Comparison of ENCODE assay signal across 1 cellular context in genomic region chr11:77473801-77474508, GRCh38.
TF ChIP-seq lines count a peak whose summit lies in the region.

PAK1 (minus strand) TSS chr11:77474094; CDS start chr11:77392520, 81,574 bp downstream.

TF ChIP-seq in WTC11, 78 proteins besides CTCF, POLR2A, EP300 and RAD21 (continued from another document):
- TF ChIP-seq, protein P1, sequence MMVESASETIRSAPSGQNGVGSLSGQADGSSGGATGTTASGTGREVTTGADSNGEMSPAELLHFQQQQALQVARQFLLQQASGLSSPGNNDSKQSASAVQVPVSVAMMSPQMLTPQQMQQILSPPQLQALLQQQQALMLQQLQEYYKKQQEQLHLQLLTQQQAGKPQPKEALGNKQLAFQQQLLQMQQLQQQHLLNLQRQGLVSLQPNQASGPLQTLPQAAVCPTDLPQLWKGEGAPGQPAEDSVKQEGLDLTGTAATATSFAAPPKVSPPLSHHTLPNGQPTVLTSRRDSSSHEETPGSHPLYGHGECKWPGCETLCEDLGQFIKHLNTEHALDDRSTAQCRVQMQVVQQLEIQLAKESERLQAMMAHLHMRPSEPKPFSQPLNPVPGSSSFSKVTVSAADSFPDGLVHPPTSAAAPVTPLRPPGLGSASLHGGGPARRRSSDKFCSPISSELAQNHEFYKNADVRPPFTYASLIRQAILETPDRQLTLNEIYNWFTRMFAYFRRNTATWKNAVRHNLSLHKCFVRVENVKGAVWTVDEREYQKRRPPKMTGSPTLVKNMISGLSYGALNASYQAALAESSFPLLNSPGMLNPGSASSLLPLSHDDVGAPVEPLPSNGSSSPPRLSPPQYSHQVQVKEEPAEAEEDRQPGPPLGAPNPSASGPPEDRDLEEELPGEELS (CRISPR knock-in tag; IDR thresholded peaks at IDR 0.05), result peak; percentile 32; the same call in 1 of the 2 replicates
- 0 out of 2 replicates have a peak, but pooled peaks have one; percentile 9 for TF ChIP-seq GABPB1 (CRISPR knock-in tag; IDR thresholded peaks at IDR 0.05)
- no peak for TF ChIP-seq ATF6 (CRISPR knock-in tag; IDR thresholded peaks at IDR 0.05)
- TF ChIP-seq, protein P2, sequence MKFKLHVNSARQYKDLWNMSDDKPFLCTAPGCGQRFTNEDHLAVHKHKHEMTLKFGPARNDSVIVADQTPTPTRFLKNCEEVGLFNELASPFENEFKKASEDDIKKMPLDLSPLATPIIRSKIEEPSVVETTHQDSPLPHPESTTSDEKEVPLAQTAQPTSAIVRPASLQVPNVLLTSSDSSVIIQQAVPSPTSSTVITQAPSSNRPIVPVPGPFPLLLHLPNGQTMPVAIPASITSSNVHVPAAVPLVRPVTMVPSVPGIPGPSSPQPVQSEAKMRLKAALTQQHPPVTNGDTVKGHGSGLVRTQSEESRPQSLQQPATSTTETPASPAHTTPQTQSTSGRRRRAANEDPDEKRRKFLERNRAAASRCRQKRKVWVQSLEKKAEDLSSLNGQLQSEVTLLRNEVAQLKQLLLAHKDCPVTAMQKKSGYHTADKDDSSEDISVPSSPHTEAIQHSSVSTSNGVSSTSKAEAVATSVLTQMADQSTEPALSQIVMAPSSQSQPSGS (CRISPR knock-in tag; IDR thresholded peaks at IDR 0.05; ENCODE audit: borderline replicate concordance, low read depth), result peak; percentile 83; the same call in 1 of the 2 replicates
- peak; percentile 60; the same call in 1 of the 2 replicates for TF ChIP-seq MYBL2 (CRISPR knock-in tag; IDR thresholded peaks at IDR 0.05)
- no peak for TF ChIP-seq NR1H2 (CRISPR knock-in tag; IDR thresholded peaks at IDR 0.05)
- TF ChIP-seq NFE2L1 (CRISPR knock-in tag; IDR thresholded peaks at IDR 0.05), result 0 out of 2 replicates have a peak, but pooled peaks have one; percentile 13
- TF ChIP-seq CREB1 (CRISPR knock-in tag; IDR thresholded peaks at IDR 0.05), result 0 out of 2 replicates have a peak, but pooled peaks have one; percentile 47
- no peak for TF ChIP-seq IRF1 (CRISPR knock-in tag; IDR thresholded peaks at IDR 0.05)
- peak; percentile 77 for TF ChIP-seq SP1 (CRISPR knock-in tag; conservative IDR thresholded peaks at IDR 0.05)
- TF ChIP-seq ELF4 (CRISPR knock-in tag; IDR thresholded peaks at IDR 0.05; ENCODE audit: low read depth), result no peak
- TF ChIP-seq FOXJ3 (CRISPR knock-in tag; IDR thresholded peaks at IDR 0.05; ENCODE audit: borderline replicate concordance), result no peak
- TF ChIP-seq, protein P3, sequence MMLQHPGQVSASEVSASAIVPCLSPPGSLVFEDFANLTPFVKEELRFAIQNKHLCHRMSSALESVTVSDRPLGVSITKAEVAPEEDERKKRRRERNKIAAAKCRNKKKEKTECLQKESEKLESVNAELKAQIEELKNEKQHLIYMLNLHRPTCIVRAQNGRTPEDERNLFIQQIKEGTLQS (CRISPR knock-in tag; conservative IDR thresholded peaks at IDR 0.05), result peak; percentile 86
- TF ChIP-seq ZNF317 (CRISPR knock-in tag; IDR thresholded peaks at IDR 0.05; ENCODE audit: borderline replicate concordance, low read depth), result no peak
- peak; percentile 60; the same call in 1 of the 2 replicates for TF ChIP-seq FOXP1 (CRISPR knock-in tag; IDR thresholded peaks at IDR 0.05; ENCODE audit: borderline replicate concordance)
- peak; percentile 62; the same call in 1 of the 2 replicates for TF ChIP-seq ZNF121 (CRISPR knock-in tag; IDR thresholded peaks at IDR 0.05)
- TF ChIP-seq, protein P4, sequence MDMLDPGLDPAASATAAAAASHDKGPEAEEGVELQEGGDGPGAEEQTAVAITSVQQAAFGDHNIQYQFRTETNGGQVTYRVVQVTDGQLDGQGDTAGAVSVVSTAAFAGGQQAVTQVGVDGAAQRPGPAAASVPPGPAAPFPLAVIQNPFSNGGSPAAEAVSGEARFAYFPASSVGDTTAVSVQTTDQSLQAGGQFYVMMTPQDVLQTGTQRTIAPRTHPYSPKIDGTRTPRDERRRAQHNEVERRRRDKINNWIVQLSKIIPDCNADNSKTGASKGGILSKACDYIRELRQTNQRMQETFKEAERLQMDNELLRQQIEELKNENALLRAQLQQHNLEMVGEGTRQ (CRISPR knock-in tag; IDR thresholded peaks at IDR 0.05), result peak; percentile 68
- TF ChIP-seq JAZF1 (CRISPR knock-in tag; IDR thresholded peaks at IDR 0.05), result no peak
- TF ChIP-seq USF1 (CRISPR knock-in tag; IDR thresholded peaks at IDR 0.05), result peak; percentile 51; the same call in 1 of the 2 replicates
- TF ChIP-seq MAX (CRISPR knock-in tag; IDR thresholded peaks at IDR 0.05), result peak; percentile 74
- TF ChIP-seq NR3C1 (CRISPR knock-in tag; conservative IDR thresholded peaks at IDR 0.05; ENCODE audit: low read depth), result no peak
- TF ChIP-seq ZNF416 (CRISPR knock-in tag; IDR thresholded peaks at IDR 0.05), result no peak
- peak; percentile 52; the same call in 1 of the 2 replicates for TF ChIP-seq JUN (CRISPR knock-in tag; IDR thresholded peaks at IDR 0.05)
- TF ChIP-seq HMGA2 (CRISPR knock-in tag; IDR thresholded peaks at IDR 0.05), result no peak
- 0 out of 2 replicates have a peak, but pooled peaks have one; percentile 19 for TF ChIP-seq ETV6 (CRISPR knock-in tag; IDR thresholded peaks at IDR 0.05)
TF ChIP-seq in WTC11: peak in this region for 20.
